In genomic region chr7:65290340-65290739, GRCh38 we compare ENCODE assay signal across 5 cellular contexts.
DNase-seq lines count a peak whose midpoint lies in the region; ATAC-seq, FAIRE-seq and TF ChIP-seq lines count a peak whose summit lies in the region.
"Not testable (repeated sequence)": the region's sequence is repeated elsewhere in the genome, so short reads cannot be mapped to it uniquely, and the experiment has no call there.

No MANE protein-coding gene starts in this region.

- not testable (repeated sequence) for H3K4me3 ChIP-seq in HEK293 (ENCODE audit: low read depth, low read length); K562

- not testable (repeated sequence) for TF ChIP-seq RAD21 in K562 (CRISPR knock-in tag; conservative IDR thresholded peaks at IDR 0.05 in 1 of 2, IDR thresholded peaks at IDR 0.05 in 1 of 2)

- H3K36me3 ChIP-seq in HEK293 (ENCODE audit: control insufficient read depth in 2 of 2, insufficient read depth in 1 of 2, low read length in 2 of 2); K562 (ENCODE audit: control insufficient read depth, insufficient read depth, low read length): not testable (repeated sequence)

- not testable (repeated sequence) for H3K4me1 ChIP-seq in HEK293 (ENCODE audit: control insufficient read depth, insufficient read depth, low read length); K562 (replicated peaks in 1 of 2; ENCODE audit: control insufficient read depth in 2 of 2, insufficient read depth in 2 of 2, low read length in 2 of 2)

- not testable (repeated sequence) for H3K79me2 ChIP-seq in K562 (ENCODE audit: control insufficient read depth, insufficient read depth, low read length)

- H3K4me3 Mint-ChIP-seq in T-helper 17 cell, neural crest cell: not testable (repeated sequence)
- H3K4me3 Mint-ChIP-seq in nephron progenitor cell: peak overlapping the region; percentile 36

- not testable (repeated sequence) for BruUV-seq in K562 (replicated peaks; lab: Mats Ljungman, UMichigan)

- not testable (repeated sequence) for TF ChIP-seq POLR2A in K562 (conservative IDR thresholded peaks at IDR 0.05)

- DNase-seq in T-helper 17 cell; K562 (ENCODE audit: extremely low read depth in 1 of 4, low spot score in 3 of 4); nephron progenitor cell; neural crest cell (ENCODE audit: low read depth, low spot score): not testable (repeated sequence)

- H3K27ac Mint-ChIP-seq in T-helper 17 cell (peak overlapping the region; percentile 43), neural crest cell (ENCODE audit: unreplicated experiment) (peak overlapping the region; percentile 51)
- not testable (repeated sequence) for H3K27ac Mint-ChIP-seq in nephron progenitor cell

- H3K9me3 Mint-ChIP-seq in nephron progenitor cell: peaks cover 26% of the 10 kb centered on the region
- not testable (repeated sequence) for H3K9me3 Mint-ChIP-seq in neural crest cell

- ATAC-seq in T-helper 17 cell, K562: not testable (repeated sequence)

- not testable (repeated sequence) for H3K36me3 Mint-ChIP-seq in T-helper 17 cell (ENCODE audit: low read depth); neural crest cell (ENCODE audit: low read depth)
- peaks cover 45% of the 10 kb centered on the region for H3K36me3 Mint-ChIP-seq in nephron progenitor cell (ENCODE audit: low read depth)

- not testable (repeated sequence) for H3K9me3 ChIP-seq in HEK293 (ENCODE audit: control insufficient read depth, insufficient read depth, low read depth, low read length); T-helper 17 cell (ENCODE audit: control insufficient read depth, low read length, poor library complexity, severe bottlenecking); K562 (replicated peaks; ENCODE audit: control insufficient read depth, insufficient read depth, low read depth, low read length)

- H3K9ac ChIP-seq in K562 (ENCODE audit: insufficient read depth in 1 of 2, low read depth in 2 of 2, low read length in 2 of 2): not testable (repeated sequence)

- not testable (repeated sequence) for H3K9me1 ChIP-seq in K562 (ENCODE audit: control insufficient read depth, insufficient read depth, low read length)

- in situ Hi-C loops in K562 (cut with MboI): not testable (repeated sequence)

- not testable (repeated sequence) for H3K27me3 ChIP-seq in K562 (ENCODE audit: control insufficient read depth in 2 of 2, insufficient read depth in 2 of 2, low read length in 2 of 2)

- not testable (repeated sequence) for H3K4me2 ChIP-seq in K562 (ENCODE audit: insufficient read depth, low read length)

- POLR2A ChIA-PET in HEK293 (lab: Yijun Ruan, JAX): interaction anchor here (0.6 kb wide), 1 partner anchor 15 kb away, joined by 3 read pairs; no protein-coding TSS in a partner anchor
- POLR2A ChIA-PET in K562 (lab: Yijun Ruan, JAX): not testable (repeated sequence)

- H3K27me3 Mint-ChIP-seq in T-helper 17 cell; nephron progenitor cell (ENCODE audit: low read depth, poor library complexity); neural crest cell (ENCODE audit: low read depth): not testable (repeated sequence)

- not testable (repeated sequence) for TF ChIP-seq EP300 in K562 (IDR thresholded peaks at IDR 0.05; ENCODE audit: low read length)

- H4K20me1 ChIP-seq in K562 (replicated peaks; ENCODE audit: control insufficient read depth, insufficient read depth, low read length): not testable (repeated sequence)

- FAIRE-seq in K562 (lab: Jason Lieb, UNC): not testable (repeated sequence)

- CTCF ChIA-PET in HEK293 (lab: Yijun Ruan, JAX); K562 (lab: Yijun Ruan, JAX; ENCODE audit: low intra/inter-chr PET ratio): not testable (repeated sequence)

- H3K4me1 Mint-ChIP-seq in T-helper 17 cell, nephron progenitor cell, neural crest cell: not testable (repeated sequence)

- H2AFZ ChIP-seq in K562 (ENCODE audit: low read depth, low read length): not testable (repeated sequence)

- TF ChIP-seq CTCF in HEK293 (tag by site-specific recombination; IDR thresholded peaks at IDR 0.05); K562 (IDR thresholded peaks at IDR 0.05 in 2 of 3, conservative IDR thresholded peaks at IDR 0.05 in 1 of 3; ENCODE audit: insufficient read depth in 2 of 3, low read depth in 1 of 3, low read length in 3 of 3); nephron progenitor cell (IDR thresholded peaks at IDR 0.05); neural crest cell (conservative IDR thresholded peaks at IDR 0.05): not testable (repeated sequence)

- 61% methylated on average over 9 of the region's 9 CpGs for WGBS in K562 (ENCODE audit: insufficient coverage, low coverage, missing lambda C conversion rate)

- intact Hi-C loops in K562 (cut with micrococcal nuclease): not testable (repeated sequence)

- not testable (repeated sequence) for H3K27ac ChIP-seq in HEK293 (ENCODE audit: extremely low read depth, low read depth, low read length); K562 (ENCODE audit: extremely low read depth, low read depth, low read length)

TF ChIP-seq in HEK293, 187 proteins besides CTCF, POLR2A, EP300 and RAD21:
- TF ChIP-seq ZNF366 (tag by site-specific recombination; conservative IDR thresholded peaks at IDR 0.05): peak; percentile 66; the same call in 1 of the 2 replicates

TF ChIP-seq in K562, 482 proteins besides CTCF, POLR2A, EP300 and RAD21:
- TF ChIP-seq ZNF512 (tag; IDR thresholded peaks at IDR 0.05): peak; percentile 69; the same call in 1 of the 2 replicates
